In genomic region chr13:102951808-102952207, GRCh38 we compare ENCODE assay signal across 32 cellular contexts.
"Had no signal": no experiment of that assay in that cellular context is flagged by ENCODE, and none has a peak within 500 bp of the region (broad histone marks: within the 10 kb centered on the region; RNA-seq: fewer than 3 reads in every experiment).

No MANE protein-coding gene starts in this region.

- H3K27ac ChIP-seq: ascending aorta, breast epithelium, esophagus muscularis mucosa, foreskin keratinocyte, gastrocnemius medialis, heart left ventricle, WERI-Rb-1 had no signal

- H3K4me3 ChIP-seq: ascending aorta, breast epithelium, esophagus muscularis mucosa, gastrocnemius medialis, heart left ventricle had no signal

- ATAC-seq: activated CD4-positive, CD25-positive, alpha-beta regulatory T cell treated with anti-CD3 and anti-CD28 coated beads, Interleukin-2, amount 50 U/mL, for 24 hours; activated CD8-positive, alpha-beta T cell treated with anti-CD3 and anti-CD28 coated beads for 36 hours; activated naive CD4-positive, alpha-beta T cell treated with anti-CD3 and anti-CD28 coated beads, Interleukin-2, amount 50 U/mL, for 72 hours; activated T-cell treated with anti-CD3 and anti-CD28 coated beads, Interleukin-2, amount 50 U/mL, for 4 hours; activated T-helper 17 cell treated with anti-CD3 and anti-CD28 coated beads, Interleukin-2, amount 50 U/mL, for 72 hours; effector memory CD8-positive, alpha-beta T cell; foreskin keratinocyte; gastrocnemius medialis; heart left ventricle; T-cell had no signal

- H3K36me3 Mint-ChIP-seq: activated naive CD4-positive, alpha-beta T cell treated with anti-CD3 and anti-CD28 coated beads, Interleukin-2, amount 10 ng/mL, durations not matched to agents 7 days and 5 days; activated naive CD4-positive, alpha-beta T cell treated with anti-CD3 and anti-CD28 coated beads, Interleukin-2, amount 50 U/mL, for 72 hours; activated naive CD8-positive, alpha-beta T cell treated with anti-CD3 and anti-CD28 coated beads, Interleukin-2, amount 10 ng/mL, durations not matched to agents 7 days and 5 days; brain; T-cell had no signal

- H3K27me3 ChIP-seq: ascending aorta, breast epithelium, foreskin keratinocyte, gastrocnemius medialis, heart left ventricle had no signal

- H3K4me1 ChIP-seq: ascending aorta, breast epithelium, esophagus muscularis mucosa, foreskin keratinocyte, gastrocnemius medialis, heart left ventricle had no signal

- H3K27ac Mint-ChIP-seq: activated B cell treated with CpG ODN at 0.5 μM for 24 hours; activated CD8-positive, alpha-beta T cell treated with anti-CD3 and anti-CD28 coated beads for 36 hours; activated naive CD4-positive, alpha-beta T cell treated with anti-CD3 and anti-CD28 coated beads, Interleukin-2, amount 10 ng/mL, durations not matched to agents 7 days and 5 days; activated naive CD4-positive, alpha-beta T cell treated with anti-CD3 and anti-CD28 coated beads, Interleukin-2, amount 50 U/mL, for 72 hours; activated naive CD8-positive, alpha-beta T cell treated with anti-CD3 and anti-CD28 coated beads, Interleukin-2, amount 10 ng/mL, durations not matched to agents 7 days and 5 days; activated T-helper 17 cell treated with anti-CD3 and anti-CD28 coated beads, Interleukin-2, amount 50 U/mL, for 72 hours; effector memory CD8-positive, alpha-beta T cell; T-cell; T-helper 1 cell treated with Interleukin-12 subunit alpha and Interleukin-12 subunit beta and Interleukin-4 antibody, amounts not matched to agents 30 μg/mL and 1 μg/mL, for 36 hours had no signal

- H3K4me1 Mint-ChIP-seq: activated B cell treated with CpG ODN at 0.5 μM for 24 hours; activated naive CD4-positive, alpha-beta T cell treated with anti-CD3 and anti-CD28 coated beads, Interleukin-2, amount 10 ng/mL, durations not matched to agents 7 days and 5 days; activated naive CD8-positive, alpha-beta T cell treated with anti-CD3 and anti-CD28 coated beads, Interleukin-2, amount 10 ng/mL, durations not matched to agents 7 days and 5 days; activated T-helper 17 cell treated with anti-CD3 and anti-CD28 coated beads, Interleukin-2, amount 50 U/mL, for 72 hours; T-cell had no signal

- H3K27me3 Mint-ChIP-seq: activated B cell treated with CpG ODN at 0.5 μM for 24 hours had no signal

- H3K9me3 Mint-ChIP-seq: activated B cell treated with CpG ODN at 0.5 μM for 24 hours; activated CD8-positive, alpha-beta T cell treated with anti-CD3 and anti-CD28 coated beads for 36 hours; activated naive CD4-positive, alpha-beta T cell treated with anti-CD3 and anti-CD28 coated beads, Interleukin-2, amount 10 ng/mL, durations not matched to agents 7 days and 5 days; activated naive CD4-positive, alpha-beta T cell treated with anti-CD3 and anti-CD28 coated beads, Interleukin-2, amount 50 U/mL, for 72 hours; activated naive CD8-positive, alpha-beta T cell treated with anti-CD3 and anti-CD28 coated beads, Interleukin-2, amount 10 ng/mL, durations not matched to agents 7 days and 5 days; activated T-cell treated with anti-CD3 and anti-CD28 coated beads, Interleukin-2, amount 50 U/mL, for 4 hours; activated T-helper 17 cell treated with anti-CD3 and anti-CD28 coated beads, Interleukin-2, amount 50 U/mL, for 72 hours; effector memory CD8-positive, alpha-beta T cell; T-cell; T-helper 1 cell treated with Interleukin-12 subunit alpha and Interleukin-12 subunit beta and Interleukin-4 antibody, amounts not matched to agents 30 μg/mL and 1 μg/mL, for 36 hours had no signal

- H3K36me3 ChIP-seq: ascending aorta, breast epithelium, esophagus muscularis mucosa, gastrocnemius medialis, heart left ventricle, WERI-Rb-1 had no signal

- DNase-seq: activated B cell treated with CpG ODN at 0.5 μM for 24 hours; activated CD4-positive, alpha-beta T cell treated with anti-CD3 and anti-CD28 coated beads for 48 hours; activated CD4-positive, alpha-beta T cell treated with anti-CD3 and anti-CD28 coated beads, Interleukin-2, amount 50 U/mL, for 1 hour; activated CD4-positive, alpha-beta T cell treated with anti-CD3 and anti-CD28 coated beads, Interleukin-2, amount 50 U/mL, for 48 hours; activated CD8-positive, alpha-beta memory T cell treated with anti-CD3 and anti-CD28 coated beads for 24 hours; activated CD8-positive, alpha-beta T cell treated with anti-CD3 and anti-CD28 coated beads for 36 hours; activated effector memory CD4-positive, alpha-beta T cell treated with Interleukin-2 at 50 U/mL for 16 hours; activated naive CD4-positive, alpha-beta T cell; activated naive CD4-positive, alpha-beta T cell treated with anti-CD3 and anti-CD28 coated beads, Interleukin-2, amount 10 ng/mL, durations not matched to agents 7 days and 5 days; activated naive CD8-positive, alpha-beta T cell treated with anti-CD3 and anti-CD28 coated beads, Interleukin-2, amount 10 ng/mL, durations not matched to agents 7 days and 5 days; activated T-cell treated with anti-CD3 and anti-CD28 coated beads, Interleukin-2, amount 50 U/mL, for 4 hours; caudate nucleus; cortex of kidney; dermis blood vessel endothelial cell; effector CD4-positive, alpha-beta T cell; effector memory CD8-positive, alpha-beta T cell; erythroblast; foreskin keratinocyte; gastrocnemius medialis; glutamatergic neuron; T-cell; T1000; WERI-Rb-1 had no signal

- H3K4me3 Mint-ChIP-seq: activated B cell treated with CpG ODN at 0.5 μM for 24 hours; activated CD8-positive, alpha-beta T cell treated with anti-CD3 and anti-CD28 coated beads for 36 hours; activated naive CD4-positive, alpha-beta T cell treated with anti-CD3 and anti-CD28 coated beads, Interleukin-2, amount 10 ng/mL, durations not matched to agents 7 days and 5 days; activated naive CD8-positive, alpha-beta T cell treated with anti-CD3 and anti-CD28 coated beads, Interleukin-2, amount 10 ng/mL, durations not matched to agents 7 days and 5 days; activated T-cell treated with anti-CD3 and anti-CD28 coated beads, Interleukin-2, amount 50 U/mL, for 4 hours; activated T-helper 17 cell treated with anti-CD3 and anti-CD28 coated beads, Interleukin-2, amount 50 U/mL, for 72 hours; brain; effector memory CD8-positive, alpha-beta T cell; T-cell; T-helper 1 cell treated with Interleukin-12 subunit alpha and Interleukin-12 subunit beta and Interleukin-4 antibody, amounts not matched to agents 30 μg/mL and 1 μg/mL, for 36 hours had no signal

- H3K9me3 ChIP-seq: ascending aorta, breast epithelium, esophagus muscularis mucosa, gastrocnemius medialis, heart left ventricle had no signal
